ENCODE assay signal across 21 cellular contexts in genomic region chr11:67647471-67647870, GRCh38. TPM values are rescaled to one million over a fixed set of nuclear protein-coding genes. Genes with fewer than 3 reads are reported as not detected.
A peak's percentile ranks its signal among the peaks of the same experiment; 100 is the strongest.
DNase-seq lines count a peak whose midpoint lies in the region; ATAC-seq and TF ChIP-seq lines count a peak whose summit lies in the region.
"Had no signal": no experiment of that assay in that cellular context is flagged by ENCODE, and none has a peak within 500 bp of the region (broad histone marks: within the 10 kb centered on the region; RNA-seq: fewer than 3 reads in every experiment).

No MANE protein-coding gene starts in this region.

- H3K4me3 ChIP-seq in SU-DHL-6 (ENCODE audit: insufficient read depth, low read length, poor library complexity, severe bottlenecking): no peak overlapping the region
- H3K4me3 ChIP-seq: colonic mucosa, lower lobe of right lung, SK-N-MC, uterus had no signal

- H2AFZ ChIP-seq in SU-DHL-6 (ENCODE audit: low read depth, low read length, severe bottlenecking): no peak overlapping the region

- peak overlapping the region; percentile 97 for H3K27ac ChIP-seq in SU-DHL-6 (ENCODE audit: low read depth, low read length)
- H3K27ac ChIP-seq: C4-2B, lower lobe of right lung, SK-N-MC, uterus had no signal

- intact Hi-C loops in left cardiac atrium (cut with DNase I) (no loop called here), left ventricle myocardium superior (cut with micrococcal nuclease) (no loop called here)

- no peaks in the 10 kb centered on the region for H3K36me3 ChIP-seq in SU-DHL-6 (ENCODE audit: low read length)
- H3K36me3 ChIP-seq: colonic mucosa, lower lobe of right lung, uterus had no signal

- no peak for TF ChIP-seq CTCF in SU-DHL-6 (IDR thresholded peaks at IDR 0.05; ENCODE audit: insufficient read depth, low read length, poor library complexity, severe bottlenecking)

- H3K9ac ChIP-seq in SU-DHL-6 (ENCODE audit: low read length): peak overlapping the region; percentile 59

- no peaks in the 10 kb centered on the region for H4K20me1 ChIP-seq in SU-DHL-6 (ENCODE audit: low read depth, low read length)

- DNase-seq in left cardiac atrium (peak; percentile 15), left ventricle myocardium superior (no peak), left kidney (ENCODE audit: low read depth, low spot score) (peak; percentile 40), NAMALWA (ENCODE audit: low spot score) (no peak)
- DNase-seq: colonic mucosa, GOT3, lower lobe of right lung, NCI-H2227 treated with DMSO at 0.1 percent for 48 hours, occipital lobe, T-helper 9 cell, uterus had no signal

- no peak for ATAC-seq in left cardiac atrium
- ATAC-seq in left ventricle myocardium superior: no peak
- ATAC-seq in HG03097 (IDR thresholded peaks at IDR 0.05; ENCODE audit: low FRiP score, unreplicated experiment): no peak
- no peak for ATAC-seq in GM19351 (IDR thresholded peaks at IDR 0.05; ENCODE audit: unreplicated experiment)
- ATAC-seq in GM21619 (IDR thresholded peaks at IDR 0.05; ENCODE audit: unreplicated experiment): no peak

- no peaks in the 10 kb centered on the region for H3K9me2 ChIP-seq in SU-DHL-6 (replicated peaks; ENCODE audit: insufficient read depth, low read length)

- H3K4me2 ChIP-seq in SU-DHL-6 (ENCODE audit: low read depth, low read length, poor library complexity, severe bottlenecking): peak overlapping the region; percentile 61

- H3K9me3 ChIP-seq in SU-DHL-6 (ENCODE audit: insufficient read depth, low read length): peaks cover 10% of the 10 kb centered on the region; the same call in 1 of the 2 replicates
- H3K9me3 ChIP-seq: colonic mucosa, lower lobe of right lung, uterus had no signal

- H3F3A ChIP-seq in SU-DHL-6 (ENCODE audit: insufficient read depth): peaks cover 49% of the 10 kb centered on the region

- H3K27me3 ChIP-seq in SU-DHL-6 (ENCODE audit: low read length): no peaks in the 10 kb centered on the region
- H3K27me3 ChIP-seq: colonic mucosa had no signal

- no peaks in the 10 kb centered on the region for H3K79me2 ChIP-seq in SU-DHL-6 (ENCODE audit: insufficient read depth, low read length)

RNA-seq across cellular contexts. Expression of gene ACY3, which starts 3.1 kb away (rescaled TPM):
- total RNA-seq in left cardiac atrium (not detected), left ventricle myocardium superior (not detected)
- total RNA-seq: G401, lower lobe of right lung, right cardiac atrium, uterus had no signal

RNA-seq across cellular contexts. Expression of gene TBX10, which starts 7.9 kb away (rescaled TPM):
- total RNA-seq in left cardiac atrium: not detected
- 0.37 TPM for total RNA-seq in left ventricle myocardium superior
- total RNA-seq: activated T-helper 2 cell treated with anti-CD3 and anti-CD28 coated beads, Interferon-gamma antibody, Interleukin-2, Interleukin-4, amounts not matched to agents 10 μg/mL and 5 μg/mL and 100 μg/mL, durations not matched to agents 14 hours and 24 hours and 36 hours; G401; lower lobe of right lung; occipital lobe; right cardiac atrium; uterus had no signal

RNA-seq across cellular contexts. Expression of gene NUDT8, which starts 17.7 kb away (rescaled TPM):
- total RNA-seq in left cardiac atrium (10 to 100 TPM; 60.1 to 61.7 TPM), left ventricle myocardium superior (106 TPM)

RNA-seq across cellular contexts. Expression of gene ALDH3B2, which starts 27.0 kb away (rescaled TPM):
- total RNA-seq in left cardiac atrium: not detected
- not detected for total RNA-seq in left ventricle myocardium superior
- total RNA-seq: activated T-helper 2 cell treated with anti-CD3 and anti-CD28 coated beads, Interferon-gamma antibody, Interleukin-2, Interleukin-4, amounts not matched to agents 10 μg/mL and 5 μg/mL and 100 μg/mL, durations not matched to agents 14 hours and 24 hours and 36 hours; G401; HT-29; occipital lobe; right cardiac atrium had no signal

RNA-seq across cellular contexts. Expression of gene NDUFV1, which starts 40.7 kb away (rescaled TPM):
- total RNA-seq in left cardiac atrium (100 to 1,000 TPM; 422 to 434 TPM), left ventricle myocardium superior (768 TPM)

Comparison
In these comparisons a context has a peak if more than half of its experiments do, and no peak if none do; other contexts are left out.
1. DNase-seq: peak in left cardiac atrium (single experiment) and left kidney (single experiment); none in left ventricle myocardium superior (single experiment) and NAMALWA (single experiment).